3 cellular contexts compared by ENCODE assay signal in genomic region chr16:88999457-89000206, GRCh38.
TF ChIP-seq lines count a peak whose summit lies in the region.

No MANE protein-coding gene starts in this region.

TF ChIP-seq in SK-N-SH, 30 proteins besides CTCF, POLR2A, EP300 and RAD21:
- TF ChIP-seq USF1 (IDR thresholded peaks at IDR 0.05; ENCODE audit: borderline replicate concordance, low read depth), result no peak
- TF ChIP-seq NFIC (IDR thresholded peaks at IDR 0.05; ENCODE audit: borderline replicate concordance), result no peak
- no peak for TF ChIP-seq RXRA (IDR thresholded peaks at IDR 0.05; ENCODE audit: borderline replicate concordance, low read depth)
- no peak for TF ChIP-seq MXI1 (IDR thresholded peaks at IDR 0.05; ENCODE audit: low read depth, low read length)
- no peak for TF ChIP-seq RFX5 (IDR thresholded peaks at IDR 0.05; ENCODE audit: low read length)
- TF ChIP-seq ZBTB33 (IDR thresholded peaks at IDR 0.05; ENCODE audit: borderline replicate concordance, low read depth), result no peak
- TF ChIP-seq RCOR1 (IDR thresholded peaks at IDR 0.05; ENCODE audit: low read length), result no peak
- TF ChIP-seq FOSL2 (IDR thresholded peaks at IDR 0.05; ENCODE audit: borderline replicate concordance, low read depth), result no peak
- no peak for TF ChIP-seq FOXJ3 (CRISPR knock-in tag; IDR thresholded peaks at IDR 0.05)
- no peak for TF ChIP-seq TEAD4 (IDR thresholded peaks at IDR 0.05; ENCODE audit: borderline replicate concordance, insufficient read depth)
- no peak for TF ChIP-seq SMC3 (IDR thresholded peaks at IDR 0.05; ENCODE audit: low read depth, low read length)
- TF ChIP-seq USF2 (IDR thresholded peaks at IDR 0.05; ENCODE audit: borderline replicate concordance, low read depth, low read length), result no peak

TF ChIP-seq in SK-N-SH treated with all-trans-retinoic acid at 6 μM for 48 hours, 23 proteins besides CTCF, POLR2A, EP300 and RAD21 (continued from another document):
- no peak for TF ChIP-seq POU6F1 (CRISPR knock-in tag; IDR thresholded peaks at IDR 0.05; ENCODE audit: borderline replicate concordance, low read depth)
- no peak for TF ChIP-seq PATZ1 (CRISPR knock-in tag; IDR thresholded peaks at IDR 0.05; ENCODE audit: borderline replicate concordance)
- no peak for TF ChIP-seq ISL1 (CRISPR knock-in tag; IDR thresholded peaks at IDR 0.05)
- TF ChIP-seq CSRNP3 (CRISPR knock-in tag; IDR thresholded peaks at IDR 0.05), result no peak
- no peak for TF ChIP-seq ESRRG (CRISPR knock-in tag; IDR thresholded peaks at IDR 0.05)

TF ChIP-seq in K562, 482 proteins besides CTCF, POLR2A, EP300 and RAD21 (continued from another document and continues in another):
- no peak for TF ChIP-seq CTCFL (IDR thresholded peaks at IDR 0.05; ENCODE audit: borderline replicate concordance, insufficient read depth, low read depth, low read length, poor library complexity, severe bottlenecking)
- no peak for TF ChIP-seq SAFB (IDR thresholded peaks at IDR 0.05; ENCODE audit: borderline replicate concordance, low read depth, low read length)
- TF ChIP-seq KLF10 (CRISPR knock-in tag; IDR thresholded peaks at IDR 0.05), result no peak
- no peak for TF ChIP-seq ZNF512 (tag; IDR thresholded peaks at IDR 0.05)
- TF ChIP-seq MGA (IDR thresholded peaks at IDR 0.05), result peak; percentile 94
- TF ChIP-seq HDAC2 (IDR thresholded peaks at IDR 0.05), result 0 out of 2 replicates have a peak, but pooled peaks have one; percentile 44
- TF ChIP-seq POLR3G (IDR thresholded peaks at IDR 0.05; ENCODE audit: extremely low read depth, insufficient read length, insufficient replicate concordance), result no peak
- no peak for TF ChIP-seq ZFP36 (IDR thresholded peaks at IDR 0.05; ENCODE audit: low read depth, low read length, partially characterized antibody)
- TF ChIP-seq ZNF184 (CRISPR knock-in tag; IDR thresholded peaks at IDR 0.05), result no peak
- TF ChIP-seq ZNF318 (IDR thresholded peaks at IDR 0.05; ENCODE audit: borderline replicate concordance in 1 of 2, low read depth in 1 of 2), result 0 out of 4 replicates have a peak, but pooled peaks of 1 of the 2 experiments have one; percentile 34
- no peak for TF ChIP-seq NR4A1 (CRISPR knock-in tag; IDR thresholded peaks at IDR 0.05)
- no peak for TF ChIP-seq NR4A1 (tag; IDR thresholded peaks at IDR 0.05)
- TF ChIP-seq CREB3L1 (IDR thresholded peaks at IDR 0.05; ENCODE audit: borderline replicate concordance, low read depth), result peak; percentile 28; the same call in 1 of the 2 replicates
- no peak for TF ChIP-seq SIRT6 (IDR thresholded peaks at IDR 0.05; ENCODE audit: low read depth, low read length)
- peak; percentile 69 to 83 for TF ChIP-seq E2F6 (IDR thresholded peaks at IDR 0.05; ENCODE audit: borderline replicate concordance in 1 of 2, extremely low read depth in 1 of 2, insufficient read depth in 1 of 2, insufficient read length in 1 of 2, low read depth in 1 of 2, low read length in 1 of 2, poor library complexity in 1 of 2, severe bottlenecking in 1 of 2)
